17 cellular contexts compared by ENCODE assay signal in the genomic region with DNA sequence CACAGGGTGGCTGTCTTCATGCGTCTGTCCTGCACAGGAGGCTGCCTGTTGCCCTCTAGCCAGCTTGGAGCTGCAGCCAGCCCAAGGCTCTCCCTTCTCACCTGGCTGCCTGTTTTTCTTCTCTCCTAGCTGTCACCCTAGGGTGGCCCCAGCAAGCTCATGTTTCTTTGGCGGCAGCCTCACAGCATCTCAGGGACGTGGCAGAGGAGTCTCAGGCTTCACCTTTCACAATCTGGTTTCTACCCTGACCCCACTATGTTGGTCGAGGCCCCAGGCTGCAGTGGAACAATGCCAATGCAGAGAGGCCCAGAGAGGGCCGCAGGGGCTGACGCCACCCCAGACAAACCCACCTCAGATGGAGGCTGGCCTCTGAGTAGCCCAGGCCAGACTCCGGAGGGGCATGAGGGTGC. TPM values are rescaled to one million over a fixed set of nuclear protein-coding genes. Genes with fewer than 3 reads are reported as not detected.
DNase-seq lines count a peak whose midpoint lies in the region; ATAC-seq, FAIRE-seq and TF ChIP-seq lines count a peak whose summit lies in the region.
"Had no signal": no experiment of that assay in that cellular context is flagged by ENCODE, and none has a peak within 500 bp of the region (broad histone marks: within the 10 kb centered on the region; RNA-seq: fewer than 3 reads in every experiment).

No MANE protein-coding gene starts in this region.

- peak overlapping the region in 1 of 2 experiments; percentile 61; a peak in 2 of 4 replicates for H3K9ac ChIP-seq in K562 (ENCODE audit: insufficient read depth in 1 of 2, low read depth in 2 of 2, low read length in 2 of 2)
- peak overlapping the region; percentile 0 for H3K9ac ChIP-seq in neuronal stem cell (ENCODE audit: low read depth, low read length, poor library complexity)

- no TSS peak for BruUV-seq in K562 (replicated peaks; lab: Mats Ljungman, UMichigan)

- H3K36me3 ChIP-seq in heart right ventricle (peaks cover 0 to 5% (median 0%) of the 10 kb centered on the region in 9 donors), K562 (ENCODE audit: control insufficient read depth, insufficient read depth, low read length) (peaks cover 11% of the 10 kb centered on the region; the same call in 1 of the 3 replicates), neuronal stem cell (replicated peaks in 1 of 2; ENCODE audit: control insufficient read depth in 2 of 2, insufficient read depth in 2 of 2, low read length in 2 of 2) (no peaks in the 10 kb centered on the region)

- POLR2A ChIA-PET in K562 (lab: Yijun Ruan, JAX) = interaction anchor here (0.5 to 2.4 kb wide), 11 partner anchors 8 to 377 kb away, joined by 3 to 17 read pairs (median 4); no protein-coding TSS in a partner anchor

- no peaks in the 10 kb centered on the region for H3K79me1 ChIP-seq in neuronal stem cell (ENCODE audit: low read depth, low read length)

- H3K4me1 ChIP-seq in heart right ventricle = peaks cover 18 to 63% (median 35%) of the 10 kb centered on the region in 9 donors
- H3K4me1 ChIP-seq in K562 (replicated peaks in 1 of 2; ENCODE audit: control insufficient read depth in 2 of 2, insufficient read depth in 2 of 2, low read length in 2 of 2) = peaks cover 0 to 45% of the 10 kb centered on the region in 2 experiments; a peak in 3 of 5 replicates
- peaks cover 0 to 12% of the 10 kb centered on the region in 2 donors for H3K4me1 ChIP-seq in neuronal stem cell (ENCODE audit: control insufficient read depth in 2 of 2, insufficient read depth in 1 of 2, low read depth in 1 of 2, low read length in 2 of 2)

- no peak overlapping the region for H2BK5ac ChIP-seq in neuronal stem cell (ENCODE audit: low read length)

- H4K20me1 ChIP-seq in K562 (replicated peaks; ENCODE audit: control insufficient read depth, insufficient read depth, low read length) = peaks cover 17% of the 10 kb centered on the region

- no peak for ATAC-seq in heart right ventricle
- no peak for ATAC-seq in Right ventricle myocardium inferior
- ATAC-seq in K562 = no peak
- no peak for ATAC-seq in GM21381 (IDR thresholded peaks at IDR 0.05; ENCODE audit: unreplicated experiment)
- ATAC-seq in HG03442 (IDR thresholded peaks at IDR 0.05; ENCODE audit: unreplicated experiment) = no peak

- CTCF ChIA-PET in K562 (lab: Yijun Ruan, JAX; ENCODE audit: low intra/inter-chr PET ratio) = no interaction called here

- H2AFZ ChIP-seq in K562 (ENCODE audit: low read depth, low read length) = no peak overlapping the region
- H2AFZ ChIP-seq in neuronal stem cell (ENCODE audit: low read length) = no peak overlapping the region
- H2AFZ ChIP-seq: PC-9 had no signal

- intact Hi-C loops in heart right ventricle (cut with DNase I) (loop anchor here in 5 of 10 donors (5.0 to 10.0 kb wide), 4 partner anchors 41 to 98 kb away; no protein-coding TSS in a partner anchor), Right ventricle myocardium inferior (cut with DNase I) (no loop called here), K562 (cut with micrococcal nuclease) (no loop called here)

- no peak overlapping the region for H2AK5ac ChIP-seq in neuronal stem cell (ENCODE audit: low read depth, low read length)

- 0 out of 4 replicates have a peak, but pooled peaks of 1 of the 2 experiments have one; percentile 4 for TF ChIP-seq RAD21 in K562 (CRISPR knock-in tag; conservative IDR thresholded peaks at IDR 0.05 in 1 of 2, IDR thresholded peaks at IDR 0.05 in 1 of 2)

- no peak overlapping the region for H3K4ac ChIP-seq in neuronal stem cell (ENCODE audit: low read length)

- DNase-seq in heart right ventricle = no peak
- no peak for DNase-seq in Right ventricle myocardium inferior (ENCODE audit: missing footprints)
- peak in 2 of 4 experiments; percentile 34 to 41 for DNase-seq in K562 (ENCODE audit: extremely low read depth in 1 of 4, low spot score in 3 of 4)
- no peak for DNase-seq in neuronal stem cell (ENCODE audit: low spot score)
- no peak for DNase-seq in D721Med (ENCODE audit: insufficient read length, low spot score)
- no peak for DNase-seq in SIG-M5 (lab: John Stamatoyannopoulos, UW)
- DNase-seq: AML-193, COR-L47, EL, H7, NCI-H1436 treated with DMSO at 0.1 percent for 48 hours, NCI-H2029 treated with DMSO at 0.1 percent for 48 hours, PC-9 had no signal

- FAIRE-seq in K562 (lab: Jason Lieb, UNC) = no peak
- no peak for FAIRE-seq in D721Med (lab: Jason Lieb, UNC)

- no peak overlapping the region for H2BK12ac ChIP-seq in neuronal stem cell (ENCODE audit: low read length)

- no peak overlapping the region for H3K18ac ChIP-seq in neuronal stem cell (ENCODE audit: low read length)

- no peak for TF ChIP-seq CTCF in heart right ventricle (IDR thresholded peaks at IDR 0.05)
- TF ChIP-seq CTCF in K562 (IDR thresholded peaks at IDR 0.05 in 2 of 3, conservative IDR thresholded peaks at IDR 0.05 in 1 of 3; ENCODE audit: insufficient read depth in 2 of 3, low read depth in 1 of 3, low read length in 3 of 3) = no peak
- TF ChIP-seq CTCF in D721Med (IDR thresholded peaks at IDR 0.05; ENCODE audit: insufficient read depth, missing control alignments) = no peak

- H3K23ac ChIP-seq in neuronal stem cell (ENCODE audit: low read depth, low read length, poor library complexity) = peak overlapping the region; percentile 75

- no peak overlapping the region for H4K8ac ChIP-seq in neuronal stem cell (ENCODE audit: low read depth, low read length)

- no peak for TF ChIP-seq POLR2A in K562 (conservative IDR thresholded peaks at IDR 0.05)

- no peak overlapping the region for H4K91ac ChIP-seq in neuronal stem cell (ENCODE audit: low read depth, low read length, poor library complexity)

- no peak for TF ChIP-seq EP300 in K562 (IDR thresholded peaks at IDR 0.05; ENCODE audit: low read length)

- peak overlapping the region; percentile 16 for H2BK15ac ChIP-seq in neuronal stem cell (ENCODE audit: low read length)

- no peaks in the 10 kb centered on the region for H3K79me2 ChIP-seq in K562 (ENCODE audit: control insufficient read depth, insufficient read depth, low read length)

- in situ Hi-C loops in K562 (cut with MboI) = no loop called here

- H3K14ac ChIP-seq in neuronal stem cell (ENCODE audit: low read length) = no peak overlapping the region

- H3K9me3 ChIP-seq in heart right ventricle (no peaks in the 10 kb centered on the region), K562 (replicated peaks; ENCODE audit: control insufficient read depth, insufficient read depth, low read depth, low read length) (no peaks in the 10 kb centered on the region), neuronal stem cell (replicated peaks in 1 of 2; ENCODE audit: control insufficient read depth in 2 of 2, insufficient read depth in 1 of 2, low read depth in 1 of 2, low read length in 2 of 2) (no peaks in the 10 kb centered on the region)

- H3K27ac ChIP-seq in heart right ventricle (peak overlapping the region in 8 of 10 donors; percentile 16 to 96 (median 63)), K562 (ENCODE audit: extremely low read depth, low read depth, low read length) (no peak overlapping the region), neuronal stem cell (replicated peaks; ENCODE audit: low read length) (no peak overlapping the region)
- H3K27ac ChIP-seq: PC-9 had no signal

- H3K4me2 ChIP-seq in K562 (ENCODE audit: insufficient read depth, low read length) = no peak overlapping the region
- no peak overlapping the region for H3K4me2 ChIP-seq in neuronal stem cell (ENCODE audit: insufficient read depth, low read length, poor library complexity, severe bottlenecking)
- H3K4me2 ChIP-seq: PC-9 had no signal

- H3K27me3 ChIP-seq in heart right ventricle (peaks cover 13 to 43% (median 30%) of the 10 kb centered on the region in 7 donors), K562 (ENCODE audit: control insufficient read depth in 2 of 2, insufficient read depth in 2 of 2, low read length in 2 of 2) (peaks cover 38 to 51% of the 10 kb centered on the region in 2 experiments), neuronal stem cell (ENCODE audit: control insufficient read depth in 3 of 3, insufficient read depth in 3 of 3, low read depth in 1 of 3, low read length in 3 of 3) (peaks cover 3 to 41% (median 35%) of the 10 kb centered on the region in 3 experiments)

- H2BK120ac ChIP-seq in neuronal stem cell (ENCODE audit: low read depth, low read length) = no peak overlapping the region

- 87 to 89% methylated on average over 7 of the region's 7 CpGs for WGBS in heart right ventricle, 2 donors
- WGBS in K562 (ENCODE audit: insufficient coverage, low coverage, missing lambda C conversion rate) = 24% methylated on average over 7 of the region's 7 CpGs
- WGBS in neuronal stem cell (ENCODE audit: extremely low coverage in 2 of 2, insufficient read length in 2 of 2, insufficient replicate concordance in 1 of 2), 2 donors = no CpG with 5 or more reads among the region's 7 CpGs

- no peak overlapping the region for H3K4me3 ChIP-seq in heart right ventricle
- no peak overlapping the region for H3K4me3 ChIP-seq in K562
- no peak overlapping the region for H3K4me3 ChIP-seq in neuronal stem cell (ENCODE audit: low read length in 2 of 2)
- H3K4me3 ChIP-seq: PC-9 had no signal

- H3K9me1 ChIP-seq in K562 (ENCODE audit: control insufficient read depth, insufficient read depth, low read length) = no peaks in the 10 kb centered on the region

RNA-seq across cellular contexts. Expression of a gene that starts 2.5 kb away (rescaled TPM):
- 10 to 100 TPM; 19.8 to 72.7 (median 35.6) TPM for total RNA-seq in heart right ventricle
- polyA plus RNA-seq in heart right ventricle = 100 to 1,000 TPM in 1 of 2 donors, 10 to 100 TPM in 1; 77.3 to 102 TPM
- 29.9 TPM for total RNA-seq in Right ventricle myocardium inferior
- total RNA-seq in K562 (2011; cell fraction: chromatin; rRNA removed; ENCODE audit: low replicate concordance) = not detected in 2 replicates
- total RNA-seq in K562 (2011; cell fraction: nucleolus; rRNA removed) = not detected in 2 replicates
- total RNA-seq in K562 (2011; cell fraction: nucleoplasm; rRNA removed) = not detected in 2 replicates
- not detected in 2 replicates for total RNA-seq in K562 (2014; rRNA removed)
- not detected in 2 replicates for total RNA-seq in K562 (2014; rRNA removed; fragmentation: Illumina TruSeq; extraction: Trizol)
- not detected in 2 replicates for total RNA-seq in K562 (2015; rRNA removed; fragmentation: Illumina TruSeq; extraction: Trizol)
- total RNA-seq in K562 (2021) = 0.16 and 0.20 TPM in 2 replicates
- polyA plus RNA-seq in K562 (2011; rRNA removed) = not detected in 2 replicates
- not detected in 2 replicates for polyA plus RNA-seq in K562 (2011; cell fraction: cytosol; rRNA removed)
- not detected in 2 replicates for polyA plus RNA-seq in K562 (2011; cell fraction: nucleus; rRNA removed)
- 0.08 and 0.18 TPM in 2 replicates for polyA plus RNA-seq in K562 (2012)
- not detected in 2 replicates for polyA plus RNA-seq in K562 (2014; fragmentation: Illumina TruSeq; extraction: Trizol)
- not detected for polyA plus RNA-seq in K562 (2014; fragmentation: Nextera tagmentation; extraction: Ambion mirVana)
- not detected in 2 replicates for polyA plus RNA-seq in K562 (2014; rRNA removed)
- not detected in 2 replicates for polyA minus RNA-seq in K562 (2011; rRNA and poly(A)+ RNA removed)
- not detected in 2 replicates for polyA minus RNA-seq in K562 (2011; cell fraction: cytosol; rRNA and poly(A)+ RNA removed)
- polyA minus RNA-seq in K562 (2011; cell fraction: nucleus; rRNA and poly(A)+ RNA removed) = not detected in 2 replicates
- polyA plus RNA-seq in neuronal stem cell (2013, experiment 1 of 2) = 2.0 TPM
- 2.1 TPM for polyA plus RNA-seq in neuronal stem cell (2013, experiment 2 of 2)
- total RNA-seq: HT1080, PC-9 had no signal

RNA-seq across cellular contexts. Expression of a gene that starts 47.0 kb away (rescaled TPM):
- 1 to 10 TPM in 2 of 10 donors, under 1 TPM in 4, not detected in 4; 0.21 to 3.4 (median 0.69) TPM for total RNA-seq in heart right ventricle
- polyA plus RNA-seq in heart right ventricle = under 1 TPM; 0.15 to 0.54 TPM
- 0.76 TPM for total RNA-seq in Right ventricle myocardium inferior
- total RNA-seq in K562 (2011; cell fraction: chromatin; rRNA removed; ENCODE audit: low replicate concordance) = 810 and 853 TPM in 2 replicates
- 339 and 346 TPM in 2 replicates for total RNA-seq in K562 (2011; cell fraction: nucleolus; rRNA removed)
- total RNA-seq in K562 (2011; cell fraction: nucleoplasm; rRNA removed) = 307 and 398 TPM in 2 replicates
- total RNA-seq in K562 (2014; rRNA removed) = 415 and 450 TPM in 2 replicates
- total RNA-seq in K562 (2014; rRNA removed; fragmentation: Illumina TruSeq; extraction: Trizol) = 263 and 295 TPM in 2 replicates
- 239 and 251 TPM in 2 replicates for total RNA-seq in K562 (2015; rRNA removed; fragmentation: Illumina TruSeq; extraction: Trizol)
- 312 and 319 TPM in 2 replicates for total RNA-seq in K562 (2021)
- polyA plus RNA-seq in K562 (2011; rRNA removed) = 580 and 584 TPM in 2 replicates
- 370 and 430 TPM in 2 replicates for polyA plus RNA-seq in K562 (2011; cell fraction: cytosol; rRNA removed)
- 642 and 944 TPM in 2 replicates for polyA plus RNA-seq in K562 (2011; cell fraction: nucleus; rRNA removed)
- 267 and 326 TPM in 2 replicates for polyA plus RNA-seq in K562 (2012)
- 412 and 430 TPM in 2 replicates for polyA plus RNA-seq in K562 (2014; fragmentation: Illumina TruSeq; extraction: Trizol)
- 100 to 1,000 TPM; 276 to 465 TPM for polyA plus RNA-seq in K562 (2014; fragmentation: Nextera tagmentation; extraction: Ambion mirVana)
- polyA plus RNA-seq in K562 (2014; rRNA removed) = 410 and 427 TPM in 2 replicates
- 415 and 540 TPM in 2 replicates for polyA minus RNA-seq in K562 (2011; rRNA and poly(A)+ RNA removed)
- polyA minus RNA-seq in K562 (2011; cell fraction: cytosol; rRNA and poly(A)+ RNA removed) = 153 and 162 TPM in 2 replicates
- polyA minus RNA-seq in K562 (2011; cell fraction: nucleus; rRNA and poly(A)+ RNA removed) = 185 and 445 TPM in 2 replicates
- polyA plus RNA-seq in neuronal stem cell (2013, experiment 1 of 2) = 17.8 TPM
- 18.0 TPM for polyA plus RNA-seq in neuronal stem cell (2013, experiment 2 of 2)
- polyA plus RNA-seq: CD14-positive monocyte had no signal

RNA-seq across cellular contexts. Expression of a gene that starts 47.7 kb away (rescaled TPM):
- total RNA-seq in heart right ventricle = 10 to 100 TPM; 31.5 to 63.8 (median 43.3) TPM
- 10 to 100 TPM; 55.3 to 79.4 TPM for polyA plus RNA-seq in heart right ventricle
- total RNA-seq in Right ventricle myocardium inferior = 45.8 TPM
- total RNA-seq in K562 (2011; cell fraction: chromatin; rRNA removed; ENCODE audit: low replicate concordance) = 307 and 375 TPM in 2 replicates
- 219 and 230 TPM in 2 replicates for total RNA-seq in K562 (2011; cell fraction: nucleolus; rRNA removed)
- total RNA-seq in K562 (2011; cell fraction: nucleoplasm; rRNA removed) = 278 and 374 TPM in 2 replicates
- total RNA-seq in K562 (2014; rRNA removed) = 238 and 290 TPM in 2 replicates
- total RNA-seq in K562 (2014; rRNA removed; fragmentation: Illumina TruSeq; extraction: Trizol) = 361 and 365 TPM in 2 replicates
- 330 and 363 TPM in 2 replicates for total RNA-seq in K562 (2015; rRNA removed; fragmentation: Illumina TruSeq; extraction: Trizol)
- 284 and 307 TPM in 2 replicates for total RNA-seq in K562 (2021)
- polyA plus RNA-seq in K562 (2011; rRNA removed) = 428 and 564 TPM in 2 replicates
- 516 and 625 TPM in 2 replicates for polyA plus RNA-seq in K562 (2011; cell fraction: cytosol; rRNA removed)
- 577 and 723 TPM in 2 replicates for polyA plus RNA-seq in K562 (2011; cell fraction: nucleus; rRNA removed)
- 381 and 502 TPM in 2 replicates for polyA plus RNA-seq in K562 (2012)
- 551 and 645 TPM in 2 replicates for polyA plus RNA-seq in K562 (2014; fragmentation: Illumina TruSeq; extraction: Trizol)
- 100 to 1,000 TPM; 503 to 627 TPM for polyA plus RNA-seq in K562 (2014; fragmentation: Nextera tagmentation; extraction: Ambion mirVana)
- polyA plus RNA-seq in K562 (2014; rRNA removed) = 321 and 446 TPM in 2 replicates
- polyA minus RNA-seq in K562 (2011; rRNA and poly(A)+ RNA removed) = 432 and 439 TPM in 2 replicates
- polyA minus RNA-seq in K562 (2011; cell fraction: cytosol; rRNA and poly(A)+ RNA removed) = 143 and 172 TPM in 2 replicates
- polyA minus RNA-seq in K562 (2011; cell fraction: nucleus; rRNA and poly(A)+ RNA removed) = 99.8 and 195 TPM in 2 replicates
- 62.6 TPM for polyA plus RNA-seq in neuronal stem cell (2013, experiment 1 of 2)
- polyA plus RNA-seq in neuronal stem cell (2013, experiment 2 of 2) = 57.2 TPM

Comparison
In these comparisons a context has a peak if more than half of its experiments do, and no peak if none do; other contexts are left out.
1. H3K27ac ChIP-seq: peak in heart right ventricle (8 of 10); none in K562 (single experiment) and neuronal stem cell (single experiment).
2. RNA of a gene that starts 2.5 kb away (total RNA-seq): 19.8 to 72.7 TPM in heart right ventricle and 29.9 TPM in Right ventricle myocardium inferior (single experiment); 0.16 to 0.20 TPM in K562; every median in the first group is over 10 times any median in the second.
3. RNA of a gene that starts 47.0 kb away (total RNA-seq): 239 to 853 TPM in K562; 0.76 TPM in Right ventricle myocardium inferior (single experiment) and 0.21 to 3.4 TPM in heart right ventricle; every median in the first group is over 10 times any median in the second.